In the genomic region with DNA sequence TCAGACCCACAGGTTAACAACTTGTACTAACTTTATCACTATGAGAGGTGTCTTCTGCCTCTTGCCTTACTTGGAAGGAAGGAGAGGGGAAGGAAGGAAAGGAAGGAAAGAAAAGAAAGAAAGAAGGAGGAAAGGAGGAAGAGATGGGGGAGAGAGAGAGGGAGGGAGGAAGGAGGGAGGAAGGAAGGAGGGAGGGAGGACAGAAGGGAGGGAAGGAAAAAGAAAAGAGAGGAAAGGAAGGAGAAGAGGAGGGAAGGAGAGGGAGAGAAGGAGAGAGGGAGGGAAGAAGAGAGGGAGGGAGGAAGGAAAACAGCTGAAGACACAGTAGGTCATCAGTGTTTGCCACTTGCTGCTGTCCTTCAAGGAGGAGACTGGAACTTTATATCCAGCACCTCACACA, we compare ENCODE assay signal across 11 cellular contexts. TPM values are rescaled to one million over a fixed set of nuclear protein-coding genes. Genes with fewer than 3 reads are reported as not detected.
A peak's percentile ranks its signal among the peaks of the same experiment; 100 is the strongest.
DNase-seq lines count a peak whose midpoint lies in the region; ATAC-seq and TF ChIP-seq lines count a peak whose summit lies in the region.
"Had no signal": no experiment of that assay in that cellular context is flagged by ENCODE, and none has a peak within 500 bp of the region (broad histone marks: within the 10 kb centered on the region; RNA-seq: fewer than 3 reads in every experiment).

No MANE protein-coding gene starts in this region.

- H2AFZ ChIP-seq in ACC112 (ENCODE audit: low read length, unreplicated experiment) (peak overlapping the region; percentile 8), GM23338 (peak overlapping the region; percentile 44; the same call in 1 of the 2 replicates)

- no peak for TF ChIP-seq CTCF in GM23338 (conservative IDR thresholded peaks at IDR 0.05; ENCODE audit: low read depth in 2 of 2)
- no peak for TF ChIP-seq CTCF in WTC11 (IDR thresholded peaks at IDR 0.05)
- no peak for TF ChIP-seq CTCF in left lung (IDR thresholded peaks at IDR 0.05)

- H3K27ac ChIP-seq in ACC112 (ENCODE audit: low read depth, low read length) (no peak overlapping the region), GM23338 (ENCODE audit: low read depth) (no peak overlapping the region), mucosa of rectum (ENCODE audit: low read depth in 2 of 2, low read length in 2 of 2) (peak overlapping the region; percentile 52 to 60), left lung (no peak overlapping the region)
- H3K27ac ChIP-seq: HL-60 had no signal

- no peaks in the 10 kb centered on the region for H3K4me1 ChIP-seq in ACC112 (ENCODE audit: control insufficient read depth, insufficient read depth, low read length, unreplicated experiment)
- peaks cover 6% of the 10 kb centered on the region for H3K4me1 ChIP-seq in GM23338 (ENCODE audit: insufficient read depth)
- H3K4me1 ChIP-seq in mucosa of rectum (ENCODE audit: control insufficient read depth in 2 of 2, insufficient read depth in 2 of 2, low read length in 2 of 2) = peaks cover 16 to 29% of the 10 kb centered on the region in 2 donors
- H3K4me1 ChIP-seq in left lung = peaks cover 6 to 23% of the 10 kb centered on the region in 2 donors

- no peak overlapping the region for H3K4me3 ChIP-seq in ACC112 (ENCODE audit: low read depth, low read length)
- H3K4me3 ChIP-seq in GM23338 = no peak overlapping the region
- H3K4me3 ChIP-seq in mucosa of rectum (ENCODE audit: low read length in 2 of 2) = no peak overlapping the region
- no peak overlapping the region for H3K4me3 ChIP-seq in left lung

- H3K9me3 ChIP-seq in mucosa of rectum (ENCODE audit: control insufficient read depth in 2 of 2, low read length in 2 of 2) (no peaks in the 10 kb centered on the region), left lung (no peaks in the 10 kb centered on the region)

- no peaks in the 10 kb centered on the region for H3K9me2 ChIP-seq in GM23338 (ENCODE audit: insufficient read depth)

- H3K27ac Mint-ChIP-seq in GM23338 (no peak overlapping the region), WTC11 (no peak overlapping the region)
- H3K27ac Mint-ChIP-seq: CD8-positive, alpha-beta T cell had no signal

- H3K36me3 ChIP-seq in ACC112 (ENCODE audit: insufficient read depth, low read length) (no peaks in the 10 kb centered on the region), GM23338 (ENCODE audit: insufficient read depth) (no peaks in the 10 kb centered on the region), mucosa of rectum (ENCODE audit: control insufficient read depth in 2 of 2, insufficient read depth in 2 of 2, low read length in 2 of 2) (no peaks in the 10 kb centered on the region), left lung (no peaks in the 10 kb centered on the region)

- no peak overlapping the region for H3K4me2 ChIP-seq in GM23338

- POLR2A ChIA-PET in WTC11 (lab: Charles Lee) = no interaction called here

- H3K79me2 ChIP-seq in ACC112 (ENCODE audit: control insufficient read depth, insufficient read depth, low read length, unreplicated experiment) (no peaks in the 10 kb centered on the region), GM23338 (replicated peaks; ENCODE audit: insufficient read depth) (no peaks in the 10 kb centered on the region)

- H3K4me3 Mint-ChIP-seq in GM23338 (no peak overlapping the region), WTC11 (no peak overlapping the region)
- H3K4me3 Mint-ChIP-seq: CD14-positive monocyte; CD8-positive, alpha-beta T cell had no signal

- CTCF ChIA-PET in WTC11 (lab: Charles Lee) = no interaction called here

- DNase-seq in GM23338 (ENCODE audit: low spot score) (no peak), WTC11 (ENCODE audit: low spot score) (no peak), left lung (no peak), NAMALWA (ENCODE audit: low spot score) (no peak)
- no peak for DNase-seq in activated CD4-positive, alpha-beta T cell treated with anti-CD3 and anti-CD28 coated beads for 48 hours
- DNase-seq: CD8-positive, alpha-beta T cell had no signal

- H3K27me3 ChIP-seq in ACC112 (ENCODE audit: insufficient read depth, low read length) (no peaks in the 10 kb centered on the region), GM23338 (ENCODE audit: insufficient read depth) (peaks cover 17% of the 10 kb centered on the region), mucosa of rectum (ENCODE audit: control insufficient read depth in 2 of 2, insufficient read depth in 2 of 2, low read length in 2 of 2) (no peaks in the 10 kb centered on the region), left lung (peaks cover 0 to 9% of the 10 kb centered on the region in 2 donors)

- peaks cover 4% of the 10 kb centered on the region; the same call in 2 of the 3 replicates for H3K4me1 Mint-ChIP-seq in GM23338
- H3K4me1 Mint-ChIP-seq in WTC11 = peaks cover 4% of the 10 kb centered on the region

- H3F3A ChIP-seq in GM23338 (replicated peaks; ENCODE audit: low read depth) = no peaks in the 10 kb centered on the region

- H4K20me1 ChIP-seq in GM23338 (replicated peaks; ENCODE audit: insufficient read depth) = no peaks in the 10 kb centered on the region

- H3K9me3 Mint-ChIP-seq in GM23338 (no peaks in the 10 kb centered on the region), WTC11 (no peaks in the 10 kb centered on the region)
- H3K9me3 Mint-ChIP-seq: CD14-positive monocyte; CD8-positive, alpha-beta T cell had no signal

- H3K36me3 Mint-ChIP-seq in GM23338 (ENCODE audit: low read depth) = no peaks in the 10 kb centered on the region
- H3K36me3 Mint-ChIP-seq in WTC11 = no peaks in the 10 kb centered on the region
- H3K36me3 Mint-ChIP-seq: CD14-positive monocyte; CD8-positive, alpha-beta T cell had no signal

- H3K9ac ChIP-seq in mucosa of rectum (ENCODE audit: low read depth in 1 of 2, low read length in 2 of 2) = no peak overlapping the region

- peaks cover 22% of the 10 kb centered on the region for H3K27me3 Mint-ChIP-seq in GM23338 (ENCODE audit: insufficient read depth, low read depth, poor library complexity)
- H3K27me3 Mint-ChIP-seq in WTC11 (ENCODE audit: low read depth) = peaks cover 31% of the 10 kb centered on the region

- ATAC-seq in GM23338 (no peak), WTC11 (no peak), left lung (no peak), GM21786 (IDR thresholded peaks at IDR 0.05; ENCODE audit: unreplicated experiment) (no peak)

- intact Hi-C loops in left lung (cut with DNase I) = loop anchor here in 1 of 2 donors (10.0 kb wide), 3 partner anchors 390 to 610 kb away; no protein-coding TSS in a partner anchor

TF ChIP-seq in GM23338, 12 proteins besides CTCF, POLR2A, EP300 and RAD21 (continues in another document):
- TF ChIP-seq CREB1 (CRISPR knock-in tag; IDR thresholded peaks at IDR 0.05; ENCODE audit: low read depth) (no peak), JUNB (IDR thresholded peaks at IDR 0.05; ENCODE audit: unreplicated experiment) (no peak), POLR2AphosphoS5 (IDR thresholded peaks at IDR 0.05; ENCODE audit: low read depth) (no peak), NANOG (IDR thresholded peaks at IDR 0.05; ENCODE audit: borderline replicate concordance) (no peak)
- TF ChIP-seq, protein P1, sequence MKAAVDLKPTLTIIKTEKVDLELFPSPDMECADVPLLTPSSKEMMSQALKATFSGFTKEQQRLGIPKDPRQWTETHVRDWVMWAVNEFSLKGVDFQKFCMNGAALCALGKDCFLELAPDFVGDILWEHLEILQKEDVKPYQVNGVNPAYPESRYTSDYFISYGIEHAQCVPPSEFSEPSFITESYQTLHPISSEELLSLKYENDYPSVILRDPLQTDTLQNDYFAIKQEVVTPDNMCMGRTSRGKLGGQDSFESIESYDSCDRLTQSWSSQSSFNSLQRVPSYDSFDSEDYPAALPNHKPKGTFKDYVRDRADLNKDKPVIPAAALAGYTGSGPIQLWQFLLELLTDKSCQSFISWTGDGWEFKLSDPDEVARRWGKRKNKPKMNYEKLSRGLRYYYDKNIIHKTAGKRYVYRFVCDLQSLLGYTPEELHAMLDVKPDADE (IDR thresholded peaks at IDR 0.05) = no peak

TF ChIP-seq in WTC11, 78 proteins besides CTCF, POLR2A, EP300 and RAD21:
- no peak for TF ChIP-seq EMX1 (CRISPR knock-in tag; IDR thresholded peaks at IDR 0.05)
- TF ChIP-seq, protein P2, sequence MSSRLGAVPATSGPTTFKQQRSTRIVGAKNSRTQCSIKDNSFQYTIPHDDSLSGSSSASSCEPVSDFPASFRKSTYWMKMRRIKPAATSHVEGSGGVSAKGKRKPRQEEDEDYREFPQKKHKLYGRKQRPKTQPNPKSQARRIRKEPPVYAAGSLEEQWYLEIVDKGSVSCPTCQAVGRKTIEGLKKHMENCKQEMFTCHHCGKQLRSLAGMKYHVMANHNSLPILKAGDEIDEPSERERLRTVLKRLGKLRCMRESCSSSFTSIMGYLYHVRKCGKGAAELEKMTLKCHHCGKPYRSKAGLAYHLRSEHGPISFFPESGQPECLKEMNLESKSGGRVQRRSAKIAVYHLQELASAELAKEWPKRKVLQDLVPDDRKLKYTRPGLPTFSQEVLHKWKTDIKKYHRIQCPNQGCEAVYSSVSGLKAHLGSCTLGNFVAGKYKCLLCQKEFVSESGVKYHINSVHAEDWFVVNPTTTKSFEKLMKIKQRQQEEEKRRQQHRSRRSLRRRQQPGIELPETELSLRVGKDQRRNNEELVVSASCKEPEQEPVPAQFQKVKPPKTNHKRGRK (CRISPR knock-in tag; IDR thresholded peaks at IDR 0.05; ENCODE audit: borderline replicate concordance) = peak; percentile 83; the same call in 1 of the 2 replicates
TF ChIP-seq in WTC11: peak in this region for 1.

RNA-seq across cellular contexts. Expression of a gene that starts 5.3 kb away (rescaled TPM):
- total RNA-seq in GM23338 (2014; rRNA removed; shearing (Covaris generic)) = 12.0 and 17.0 TPM in 2 replicates
- polyA plus RNA-seq in GM23338 (2016; fragmentation: Nextera tagmentation; extraction: Ambion mirVana) = 4.1 and 4.3 TPM in 2 replicates
- 10.9 to 14.3 TPM (median 11.6 TPM) in 3 replicates for total RNA-seq in WTC11 (2021)
- 10 to 100 TPM; 19.4 to 28.8 TPM for total RNA-seq in left lung

Comparison
In these comparisons a context has a peak if more than half of its experiments do, and no peak if none do; other contexts are left out.
1. H3K27ac ChIP-seq: peak in mucosa of rectum (2 of 2); none in ACC112 (single experiment), GM23338 (single experiment) and left lung (0 of 2).